In the genomic region with DNA sequence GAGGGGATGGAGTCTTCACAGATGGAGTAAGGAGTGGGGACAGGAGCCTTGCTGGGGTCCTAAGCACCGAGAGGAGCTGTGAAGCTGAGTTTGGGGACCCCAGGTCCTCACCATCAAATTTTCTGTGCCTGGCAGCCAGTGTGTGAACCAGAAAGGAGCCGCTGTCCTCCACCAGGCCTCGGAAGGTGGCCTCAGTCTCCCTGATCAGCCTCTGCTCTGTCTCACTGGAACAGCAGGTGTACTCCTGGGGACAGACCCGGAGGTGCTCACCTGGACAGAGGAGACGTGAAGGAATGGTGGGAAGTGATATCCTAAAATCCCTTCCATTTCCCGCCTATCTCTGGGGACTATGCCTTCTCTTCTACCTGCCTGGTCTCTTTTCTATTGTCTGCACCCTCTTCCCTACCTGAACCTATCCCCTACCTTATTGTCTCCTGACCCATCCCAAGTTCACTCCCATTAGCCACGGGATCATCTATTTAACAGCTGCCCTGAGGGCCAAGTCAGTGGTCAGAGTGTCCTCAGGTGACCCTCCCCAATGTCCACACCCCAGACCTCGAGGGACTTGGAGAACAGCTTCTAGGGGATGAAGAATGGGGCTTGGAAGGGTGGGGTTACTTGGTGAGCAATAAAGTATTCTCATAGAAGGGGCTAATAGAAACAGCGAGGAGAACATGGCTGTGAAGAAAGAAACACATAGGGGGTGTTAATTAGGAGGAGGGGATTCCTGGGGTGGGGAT, we compare ENCODE assay signal across 1 cellular context.
TF ChIP-seq lines count a peak whose summit lies in the region.

No MANE protein-coding gene starts in this region.

TF ChIP-seq in A549, 52 proteins besides CTCF, POLR2A, EP300 and RAD21:
- TF ChIP-seq FOXS1 (CRISPR knock-in tag; IDR thresholded peaks at IDR 0.05) = no peak
- TF ChIP-seq ESRRA (IDR thresholded peaks at IDR 0.05; ENCODE audit: borderline replicate concordance, low read length) = no peak
- TF ChIP-seq JUN (IDR thresholded peaks at IDR 0.05) = no peak
